In genomic region chr5:138450971-138451370, GRCh38 we compare ENCODE assay signal across 5 cellular contexts. TPM values are rescaled to one million over a fixed set of nuclear protein-coding genes. Genes with fewer than 3 reads are reported as not detected.
"Had no signal": no experiment of that assay in that cellular context is flagged by ENCODE, and none has a peak within 500 bp of the region (broad histone marks: within the 10 kb centered on the region; RNA-seq: fewer than 3 reads in every experiment).

No MANE protein-coding gene starts in this region.

- H3K36me3 ChIP-seq: HAP-1 had no signal

- H3K4me3 ChIP-seq: HAP-1 had no signal

- DNase-seq: HFFc6, KBM-7 had no signal

- ATAC-seq: HepG2 had no signal

- H3K9me3 ChIP-seq: HAP-1 had no signal

RNA-seq across cellular contexts. Expression of gene REEP2, which starts 12.1 kb away (rescaled TPM):
- polyA plus RNA-seq: IgD-negative memory B cell had no signal
